In genomic region chr16:50065624-50066481, GRCh38 we compare ENCODE assay signal across 8 cellular contexts. TPM values are rescaled to one million over a fixed set of nuclear protein-coding genes. Genes with fewer than 3 reads are reported as not detected.
A peak's percentile ranks its signal among the peaks of the same experiment; 100 is the strongest.
DNase-seq lines count a peak whose midpoint lies in the region; TF ChIP-seq lines count a peak whose summit lies in the region.

HEATR3 (plus strand) TSS chr16:50065970; CDS start chr16:50066132, 162 bp downstream.

- H3T11ph ChIP-seq in H9 (ENCODE audit: low read length) = no peak within 1 kb of the TSS

- H3K9me3 Mint-ChIP-seq in H9 (no peaks in the 10 kb centered on the region; a peak in 2 of 5 replicates), neural crest cell (peaks cover 2% of the 10 kb centered on the region)

- H2BK20ac ChIP-seq in H9 (ENCODE audit: low read depth, low read length, poor library complexity, severe bottlenecking) = no peak within 1 kb of the TSS

- peaks cover 10% of the 10 kb centered on the region for H3K23me2 ChIP-seq in H9 (ENCODE audit: insufficient read length, low read depth, low read length, poor library complexity, severe bottlenecking)

- H2BK12ac ChIP-seq in H9 (ENCODE audit: insufficient read length, low read depth, low read length) = no peak within 1 kb of the TSS

- peak within 1 kb of the TSS; percentile 89 to 96 (median 95) for H3K27ac Mint-ChIP-seq in H9
- peak within 1 kb of the TSS; percentile 72 for H3K27ac Mint-ChIP-seq in neural crest cell (ENCODE audit: unreplicated experiment)

- no peak within 1 kb of the TSS for H4K8ac ChIP-seq in H9 (replicated peaks; ENCODE audit: insufficient read length, low read depth, low read length)

- no peak within 1 kb of the TSS for H2BK5ac ChIP-seq in H9 (ENCODE audit: insufficient read length, low read length)

- no peak within 1 kb of the TSS for H3K23ac ChIP-seq in H9 (ENCODE audit: insufficient read length, low read depth, low read length)

- H3K79me2 ChIP-seq in H9 (ENCODE audit: insufficient read depth, low read length) = 0 out of 2 replicates have a peak, but pooled peaks cover 2% of the 10 kb centered on the region

- TF ChIP-seq CTCF in H9 (conservative IDR thresholded peaks at IDR 0.05) = no peak
- no peak for TF ChIP-seq CTCF in foreskin fibroblast (IDR thresholded peaks at IDR 0.05; ENCODE audit: low read depth, low read length)
- TF ChIP-seq CTCF in neural crest cell (conservative IDR thresholded peaks at IDR 0.05) = no peak
- TF ChIP-seq CTCF in stomach (IDR thresholded peaks at IDR 0.05) = no peak

- H3K9me3 ChIP-seq in H9 (ENCODE audit: control insufficient read depth, low read depth, low read length) (no peaks in the 10 kb centered on the region), MG63 (no peaks in the 10 kb centered on the region), stomach (no peaks in the 10 kb centered on the region)

- no peak for TF ChIP-seq EP300 in stomach (IDR thresholded peaks at IDR 0.05)

- H3K4me3 ChIP-seq in MG63 (peak within 1 kb of the TSS; percentile 84), foreskin fibroblast (ENCODE audit: low read depth in 1 of 2, low read length in 2 of 2) (peak within 1 kb of the TSS; percentile 84 to 91), stomach (peak within 1 kb of the TSS; percentile 86 to 100 (median 92))

- peaks cover 9% of the 10 kb centered on the region for H3K79me1 ChIP-seq in H9 (ENCODE audit: insufficient read depth, low read depth, low read length, poor library complexity, severe bottlenecking)

- H3K36me3 Mint-ChIP-seq in H9 (ENCODE audit: insufficient read depth in 1 of 3, low read depth in 3 of 3) (peaks cover 3 to 19% (median 16%) of the 10 kb centered on the region in 3 experiments; a peak in 5 of 7 replicates), neural crest cell (ENCODE audit: low read depth) (no peaks in the 10 kb centered on the region)

- H3K27me3 ChIP-seq in H9 (ENCODE audit: insufficient read depth, low read length) = no peaks in the 10 kb centered on the region
- no peaks in the 10 kb centered on the region for H3K27me3 ChIP-seq in MG63
- H3K27me3 ChIP-seq in stomach = no peaks in the 10 kb centered on the region

- intact Hi-C loops in stomach (cut with DNase I; ENCODE audit: low total_unique reads) = loop anchor here (5.0 kb wide), 1 partner anchor 39 kb away; the partner anchor contains the start of gene CNEP1R1

- H2AFZ ChIP-seq in H9 (ENCODE audit: low read length) = peak within 1 kb of the TSS; percentile 86

- H3K4me3 Mint-ChIP-seq in H9 (peak within 1 kb of the TSS; percentile 81 to 91), neural crest cell (peak within 1 kb of the TSS; percentile 93)

- peak within 1 kb of the TSS; percentile 56 for H3K9ac ChIP-seq in H9 (ENCODE audit: extremely low read depth, insufficient read length, low read length)

- DNase-seq in ELR (ENCODE audit: low read depth) (peak; percentile 92), H9 (peak; percentile 95), MG63 (peak; percentile 81), SHP77 treated with DMSO at 0.1 percent for 48 hours (lab: John Stamatoyannopoulos, UW) (peak; percentile 76), foreskin fibroblast (peak; percentile 90 to 97), neural crest cell (ENCODE audit: low read depth, low spot score) (peak; percentile 90), stomach (peak; percentile 95)
- DNase-seq in activated effector memory CD4-positive, alpha-beta T cell treated with anti-CD3 and anti-CD28 coated beads, Interleukin-2, amount 50 U/mL, for 16 hours = peak; percentile 97

- H3K4me2 ChIP-seq in H9 (ENCODE audit: insufficient read depth, insufficient read length, low read length) = peak within 1 kb of the TSS; percentile 91

- H3K56ac ChIP-seq in H9 (ENCODE audit: insufficient read length, low read depth, low read length) = no peak within 1 kb of the TSS

- no peak within 1 kb of the TSS for H2AK5ac ChIP-seq in H9 (ENCODE audit: insufficient read length, low read length)

- no peak within 1 kb of the TSS for H2BK15ac ChIP-seq in H9 (ENCODE audit: low read depth, low read length)

- H3K4ac ChIP-seq in H9 (ENCODE audit: low read depth, low read length) = no peak within 1 kb of the TSS

- H4K20me1 ChIP-seq in H9 (ENCODE audit: control insufficient read depth, insufficient read depth, insufficient read length) = no peaks in the 10 kb centered on the region

- H3K18ac ChIP-seq in H9 (ENCODE audit: insufficient read length, low read depth, low read length) = peak within 1 kb of the TSS; percentile 60

- no peaks in the 10 kb centered on the region; the same call in 1 of the 2 replicates for H3K27me3 Mint-ChIP-seq in H9 (ENCODE audit: low read depth)
- H3K27me3 Mint-ChIP-seq in neural crest cell (ENCODE audit: low read depth) = no peaks in the 10 kb centered on the region

- H4K5ac ChIP-seq in H9 (ENCODE audit: insufficient read length, low read depth, low read length) = no peak within 1 kb of the TSS

- H3K36me3 ChIP-seq in MG63 (no peaks in the 10 kb centered on the region; the same call in 1 of the 2 replicates), stomach (peaks cover 3 to 20% (median 19%) of the 10 kb centered on the region in 4 donors)

- H3K4me1 Mint-ChIP-seq in H9 (peaks cover 18 to 24% of the 10 kb centered on the region in 2 experiments), neural crest cell (peaks cover 21% of the 10 kb centered on the region)

- H3K4me1 ChIP-seq in H9 (ENCODE audit: insufficient read depth, low read length) = no peaks in the 10 kb centered on the region
- peaks cover 13 to 30% (median 22%) of the 10 kb centered on the region in 4 donors for H3K4me1 ChIP-seq in stomach

- TF ChIP-seq POLR2A in stomach (IDR thresholded peaks at IDR 0.05) = peak in 1 of 4 donors; percentile 32

- H3K14ac ChIP-seq in H9 (ENCODE audit: insufficient read depth, low read length) = peak within 1 kb of the TSS; percentile 84

- H3K27ac ChIP-seq in H9 (ENCODE audit: insufficient read length, low read depth, low read length) (no peak within 1 kb of the TSS), stomach (peak within 1 kb of the TSS; percentile 88 to 98 (median 96))

- WGBS in H9 (ENCODE audit: extremely low coverage, insufficient read length, low lambda C conversion rate) = no CpG with 5 or more reads among the region's 91 CpGs
- WGBS in stomach, 5 donors = 3 to 7% (median 3%) methylated on average over 27 to 91 of the region's 91 CpGs

- no peak within 1 kb of the TSS for H2BK120ac ChIP-seq in H9 (ENCODE audit: low read depth, low read length, poor library complexity, severe bottlenecking)

- no peak within 1 kb of the TSS for H4K91ac ChIP-seq in H9 (ENCODE audit: insufficient read length, low read depth, low read length)

RNA-seq across cellular contexts. Expression of gene HEATR3, which starts in this region (rescaled TPM):
- total RNA-seq in H9 (2021) (25.7 and 26.5 TPM in 2 replicates), neural crest cell (25.4 and 29.5 TPM in 2 replicates), stomach (10 to 100 TPM; 14.0 to 45.1 (median 38.7) TPM)
- 11.4 and 11.5 TPM in 2 replicates for total RNA-seq in MG63 (2014; rRNA removed; shearing (Covaris generic); ENCODE audit: low replicate concordance)
- polyA plus RNA-seq in stomach = 1 to 10 TPM; 4.1 to 5.2 (median 4.9) TPM
